27 cellular contexts compared by ENCODE assay signal in the genomic region with DNA sequence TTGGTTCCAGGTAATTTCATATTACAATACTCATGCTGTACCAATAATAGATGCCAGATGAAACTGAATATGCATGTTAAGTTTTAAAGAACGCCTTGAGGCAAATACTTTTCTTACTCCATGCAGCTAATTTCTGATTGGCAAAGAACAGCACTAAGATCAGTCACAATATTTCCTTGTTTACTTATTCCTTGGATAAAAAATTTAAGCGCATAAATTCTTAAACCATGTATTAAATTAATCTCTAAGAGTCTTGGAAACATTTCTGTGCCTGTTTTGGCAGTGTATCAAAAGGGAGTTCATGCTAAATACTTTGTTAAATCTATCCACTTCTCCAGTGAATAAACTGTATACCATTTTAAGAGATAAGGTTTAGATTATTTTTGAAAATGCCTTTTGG.
"Had no signal": no experiment of that assay in that cellular context is flagged by ENCODE, and none has a peak within 500 bp of the region (broad histone marks: within the 10 kb centered on the region; RNA-seq: fewer than 3 reads in every experiment).

No MANE protein-coding gene starts in this region.

- DNase-seq: effector memory CD8-positive, alpha-beta T cell; foreskin melanocyte; glutamatergic neuron; heart right ventricle; hippocampal formation; immature natural killer cell; islet precursor cell; kidney glomerular epithelial cell; left ventricle myocardium superior; lower lobe of right lung; natural killer cell; pancreas; retina; right lobe of liver; small intestine; stimulated activated CD4-positive, alpha-beta T cell treated with anti-CD3 and anti-CD28 coated beads, Interleukin-15, amount 100 ng/mL, for 24 hours; stimulated activated CD4-positive, alpha-beta T cell treated with anti-CD3 and anti-CD28 coated beads, Interleukin-2, amount 100 ng/mL, for 48 hours; stimulated activated naive B cell treated with anti-CD40 and anti-IgM and Interleukin-4, amounts not matched to agents 10 μg/mL and 1 μg/mL and 100 μg/mL, for 72 hours; upper lobe of left lung had no signal

- H3K4me1 ChIP-seq: lower lobe of right lung, pancreas, right lobe of liver, upper lobe of left lung had no signal

- H3K9me3 Mint-ChIP-seq: stimulated activated naive CD8-positive, alpha-beta T cell treated with anti-CD3 and anti-CD28 coated beads, Interleukin-15, Interleukin-2, amounts not matched to agents 100 ng/mL and 50 ng/mL, for 24 hours had no signal

- H3K36me3 Mint-ChIP-seq: immature natural killer cell; natural killer cell; stimulated activated naive B cell treated with anti-CD40 and anti-IgM and Interleukin-4, amounts not matched to agents 10 μg/mL and 1 μg/mL and 100 μg/mL, for 72 hours had no signal

- H3K4me3 ChIP-seq: coronary artery, heart right ventricle, lower lobe of right lung, pancreas, right lobe of liver, thoracic aorta, tibial nerve, upper lobe of left lung had no signal

- H3K4me1 Mint-ChIP-seq: immature natural killer cell; natural killer cell; stimulated activated naive B cell treated with anti-CD40 and anti-IgM and Interleukin-4, amounts not matched to agents 10 μg/mL and 1 μg/mL and 100 μg/mL, for 72 hours had no signal

- H3K36me3 ChIP-seq: lower lobe of right lung, neutrophil, pancreas, right lobe of liver, thoracic aorta, tibial nerve, upper lobe of left lung had no signal

- H3K27ac Mint-ChIP-seq: effector memory CD8-positive, alpha-beta T cell; immature natural killer cell; natural killer cell; stimulated activated naive B cell treated with anti-CD40 and anti-IgM and Interleukin-4, amounts not matched to agents 10 μg/mL and 1 μg/mL and 100 μg/mL, for 72 hours; stimulated activated naive CD8-positive, alpha-beta T cell treated with anti-CD3 and anti-CD28 coated beads, Interleukin-15, Interleukin-2, amounts not matched to agents 100 ng/mL and 50 ng/mL, for 24 hours had no signal

- H3K27me3 Mint-ChIP-seq: stimulated activated naive B cell treated with anti-CD40 and anti-IgM and Interleukin-4, amounts not matched to agents 10 μg/mL and 1 μg/mL and 100 μg/mL, for 72 hours; stimulated activated naive CD8-positive, alpha-beta T cell treated with anti-CD3 and anti-CD28 coated beads, Interleukin-15, Interleukin-2, amounts not matched to agents 100 ng/mL and 50 ng/mL, for 24 hours had no signal

- H3K4me3 Mint-ChIP-seq: effector memory CD8-positive, alpha-beta T cell; immature natural killer cell; natural killer cell; neural crest cell; stimulated activated naive B cell treated with anti-CD40 and anti-IgM and Interleukin-4, amounts not matched to agents 10 μg/mL and 1 μg/mL and 100 μg/mL, for 72 hours; stimulated activated naive CD8-positive, alpha-beta T cell treated with anti-CD3 and anti-CD28 coated beads, Interleukin-15, Interleukin-2, amounts not matched to agents 100 ng/mL and 50 ng/mL, for 24 hours had no signal

- H3K27me3 ChIP-seq: heart right ventricle, neutrophil, pancreas, right lobe of liver, tibial nerve, upper lobe of left lung had no signal

- ATAC-seq: effector memory CD8-positive, alpha-beta T cell; esophagus mucosa; heart right ventricle; left ventricle myocardium superior; lower lobe of right lung; natural killer cell; pancreas; right lobe of liver; stimulated activated naive B cell treated with anti-CD40 and anti-IgM and Interleukin-4, amounts not matched to agents 10 μg/mL and 1 μg/mL and 100 μg/mL, for 72 hours had no signal

- H3K27ac ChIP-seq: coronary artery, epithelial cell of prostate, heart right ventricle, lower lobe of right lung, neutrophil, pancreas, right lobe of liver, thoracic aorta, tibial nerve, upper lobe of left lung had no signal

- H3K9me3 ChIP-seq: lower lobe of right lung, neutrophil, pancreas, right lobe of liver, thoracic aorta, tibial nerve, upper lobe of left lung had no signal
